ENCODE assay signal across 14 cellular contexts in genomic region chr3:48426401-48426909, GRCh38. TPM values are rescaled to one million over a fixed set of nuclear protein-coding genes. Genes with fewer than 3 reads are reported as not detected.
DNase-seq lines count a peak whose midpoint lies in the region; ATAC-seq and TF ChIP-seq lines count a peak whose summit lies in the region.
"Had no signal": no experiment of that assay in that cellular context is flagged by ENCODE, and none has a peak within 500 bp of the region (broad histone marks: within the 10 kb centered on the region; RNA-seq: fewer than 3 reads in every experiment).

No MANE protein-coding gene starts in this region.

- H2BK5ac ChIP-seq in mesendoderm (ENCODE audit: low read length), result no peak overlapping the region

- H3K36me3 ChIP-seq in RWPE2 (ENCODE audit: low read depth) (peaks cover 55% of the 10 kb centered on the region), esophagus muscularis mucosa (peaks cover 0 to 29% (median 15%) of the 10 kb centered on the region in 4 donors), mesendoderm (ENCODE audit: control insufficient read depth, insufficient read depth, low read length) (peaks cover 1% of the 10 kb centered on the region), stomach (peaks cover 0 to 30% (median 24%) of the 10 kb centered on the region in 4 donors)
- no peaks in the 10 kb centered on the region for H3K36me3 ChIP-seq in naive thymus-derived CD4-positive, alpha-beta T cell (ENCODE audit: control insufficient read depth in 2 of 3, insufficient read depth in 3 of 3, low read length in 3 of 3)

- H4K5ac ChIP-seq in mesendoderm (ENCODE audit: low read length), result no peak overlapping the region

- H3K36me3 Mint-ChIP-seq in naive thymus-derived CD4-positive, alpha-beta T cell, result peaks cover 0 to 8% (median 0%) of the 10 kb centered on the region in 5 donors
- H3K36me3 Mint-ChIP-seq: CD8-positive, alpha-beta memory T cell had no signal

- H3K4me3 ChIP-seq in RWPE2 (ENCODE audit: severe bottlenecking) (no peak overlapping the region), esophagus muscularis mucosa (peak overlapping the region; percentile 77 to 92 (median 86)), mesendoderm (ENCODE audit: low read length) (no peak overlapping the region), stomach (peak overlapping the region in 2 of 4 donors; percentile 18 to 58)
- no peak overlapping the region for H3K4me3 ChIP-seq in naive thymus-derived CD4-positive, alpha-beta T cell (ENCODE audit: low read length)

- no peak overlapping the region for H2BK15ac ChIP-seq in mesendoderm (replicated peaks; ENCODE audit: low read depth)

- peaks cover 31% of the 10 kb centered on the region for H3K79me1 ChIP-seq in mesendoderm (ENCODE audit: low read length)

- H3K56ac ChIP-seq in mesendoderm (ENCODE audit: low read length), result peak overlapping the region; percentile 46

- no peak overlapping the region for H3K4me2 ChIP-seq in mesendoderm (ENCODE audit: low read length)

- H3K9ac ChIP-seq in mesendoderm (ENCODE audit: low read length), result peak overlapping the region; percentile 35

- WGBS in esophagus muscularis mucosa, result 14% methylated on average over 7 of the region's 11 CpGs
- no CpG with 5 or more reads among the region's 11 CpGs for WGBS in mesendoderm (ENCODE audit: extremely low coverage, insufficient coverage, low lambda C conversion rate)
- 39 to 59% (median 44%) methylated on average over 3 to 11 of the region's 11 CpGs for WGBS in stomach, 5 donors

- no peak overlapping the region for H3K27ac Mint-ChIP-seq in naive thymus-derived CD4-positive, alpha-beta T cell

- H4K8ac ChIP-seq in mesendoderm (ENCODE audit: low read depth, low read length), result no peak overlapping the region

- no peak for TF ChIP-seq EP300 in esophagus muscularis mucosa (IDR thresholded peaks at IDR 0.05)
- TF ChIP-seq EP300 in stomach (IDR thresholded peaks at IDR 0.05), result no peak

- H2AK5ac ChIP-seq in mesendoderm (ENCODE audit: low read length), result no peak overlapping the region

- CTCF ChIA-PET in naive thymus-derived CD4-positive, alpha-beta T cell (lab: Charles Lee), result interaction anchor here (1.0 kb wide), 1 partner anchor 9 kb away, joined by 3 read pairs; no protein-coding TSS in a partner anchor

- H3K4me1 ChIP-seq in RWPE2 (ENCODE audit: insufficient read depth, poor library complexity, severe bottlenecking) (peaks cover 30% of the 10 kb centered on the region), esophagus muscularis mucosa (peaks cover 54 to 89% (median 87%) of the 10 kb centered on the region in 4 donors), mesendoderm (ENCODE audit: control insufficient read depth, low read depth, low read length) (peaks cover 10% of the 10 kb centered on the region), stomach (peaks cover 57 to 87% (median 73%) of the 10 kb centered on the region in 4 donors)
- peaks cover 8 to 10% of the 10 kb centered on the region in 2 donors for H3K4me1 ChIP-seq in naive thymus-derived CD4-positive, alpha-beta T cell (ENCODE audit: control insufficient read depth in 2 of 2, insufficient read depth in 2 of 2, low read length in 2 of 2)

- peaks cover 51% of the 10 kb centered on the region for H3K79me2 ChIP-seq in mesendoderm (ENCODE audit: control insufficient read depth, insufficient read depth, low read length)

- POLR2A ChIA-PET in naive thymus-derived CD4-positive, alpha-beta T cell (lab: Charles Lee), result interaction anchor here (1.2 kb wide), 1 partner anchor 10 kb away, joined by 3 read pairs; no protein-coding TSS in a partner anchor

- peak overlapping the region; percentile 92 for H3K27ac ChIP-seq in RWPE2 (ENCODE audit: poor library complexity, severe bottlenecking)
- peak overlapping the region; percentile 93 to 99 (median 98) for H3K27ac ChIP-seq in esophagus muscularis mucosa (replicated peaks in 1 of 4)
- H3K27ac ChIP-seq in mesendoderm (ENCODE audit: low read depth, low read length), result no peak overlapping the region
- peak overlapping the region in 4 of 5 donors; percentile 92 to 97 (median 94) for H3K27ac ChIP-seq in stomach
- no peak overlapping the region for H3K27ac ChIP-seq in naive thymus-derived CD4-positive, alpha-beta T cell (ENCODE audit: low read depth, low read length)

- H3K9me3 ChIP-seq in RWPE2 (ENCODE audit: severe bottlenecking) (no peaks in the 10 kb centered on the region), esophagus muscularis mucosa (no peaks in the 10 kb centered on the region), stomach (no peaks in the 10 kb centered on the region)
- no peaks in the 10 kb centered on the region for H3K9me3 ChIP-seq in naive thymus-derived CD4-positive, alpha-beta T cell (ENCODE audit: control insufficient read depth in 2 of 3, low read length in 3 of 3)

- TF ChIP-seq CTCF in RWPE2 (IDR thresholded peaks at IDR 0.05; ENCODE audit: poor library complexity, severe bottlenecking) (no peak), esophagus muscularis mucosa (IDR thresholded peaks at IDR 0.05) (no peak), stomach (IDR thresholded peaks at IDR 0.05) (no peak)

- intact Hi-C loops in esophagus muscularis mucosa (cut with DNase I) (no loop called here), stomach (cut with DNase I; ENCODE audit: low total_unique reads) (no loop called here)
- intact Hi-C loops in naive thymus-derived CD4-positive, alpha-beta T cell (cut with micrococcal nuclease), result no loop called here

- no peak overlapping the region for H3K18ac ChIP-seq in mesendoderm (ENCODE audit: low read length)

- no peak for ATAC-seq in RWPE2 (ENCODE audit: low read depth)
- ATAC-seq in HG03442 (IDR thresholded peaks at IDR 0.05; ENCODE audit: unreplicated experiment), result no peak
- no peak for ATAC-seq in naive thymus-derived CD4-positive, alpha-beta T cell
- ATAC-seq in HG02981 (IDR thresholded peaks at IDR 0.05; ENCODE audit: unreplicated experiment), result no peak

- H3K27me3 ChIP-seq in RWPE2 (ENCODE audit: insufficient read depth, poor library complexity, severe bottlenecking) (no peaks in the 10 kb centered on the region), esophagus muscularis mucosa (no peaks in the 10 kb centered on the region), mesendoderm (ENCODE audit: insufficient read depth, low read length, poor library complexity) (no peaks in the 10 kb centered on the region), stomach (peaks cover 0 to 5% (median 0%) of the 10 kb centered on the region in 3 donors)
- H3K27me3 ChIP-seq in naive thymus-derived CD4-positive, alpha-beta T cell (ENCODE audit: control insufficient read depth in 2 of 2, insufficient read depth in 2 of 2, low read length in 2 of 2), result no peaks in the 10 kb centered on the region

- no peak overlapping the region for H3K4ac ChIP-seq in mesendoderm (ENCODE audit: low read depth, low read length)

- H3K27me3 Mint-ChIP-seq in naive thymus-derived CD4-positive, alpha-beta T cell, result peaks cover 0 to 30% (median 0%) of the 10 kb centered on the region in 5 donors

- no peak overlapping the region for H3K23ac ChIP-seq in mesendoderm (ENCODE audit: low read length)

- DNase-seq in RWPE2 (ENCODE audit: low spot score) (no peak), esophagus muscularis mucosa (ENCODE audit: extremely low spot score) (no peak), mesendoderm (no peak), stomach (no peak)
- no peak for DNase-seq in naive thymus-derived CD4-positive, alpha-beta T cell
- no peak for DNase-seq in stimulated activated naive CD4-positive, alpha-beta T cell (lab: John Stamatoyannopoulos, UW)
- DNase-seq: activated CD4-positive, alpha-beta T cell treated with anti-CD3 and anti-CD28 coated beads for 4 hours; activated naive CD4-positive, alpha-beta T cell treated with anti-CD3 and anti-CD28 coated beads, Interleukin-2, amount 50 U/mL, for 16 hours; CD8-positive, alpha-beta memory T cell; NCI-H1694 treated with DMSO at 0.1 percent for 48 hours; RPMI8226 had no signal

- peaks cover 0 to 2% (median 0%) of the 10 kb centered on the region in 11 donors for H3K9me3 Mint-ChIP-seq in naive thymus-derived CD4-positive, alpha-beta T cell
- H3K9me3 Mint-ChIP-seq: CD8-positive, alpha-beta memory T cell had no signal

- TF ChIP-seq POLR2A in esophagus muscularis mucosa (IDR thresholded peaks at IDR 0.05; ENCODE audit: low read depth) (no peak), stomach (IDR thresholded peaks at IDR 0.05) (no peak)

- peak overlapping the region in 1 of 10 donors; percentile 90 for H3K4me3 Mint-ChIP-seq in naive thymus-derived CD4-positive, alpha-beta T cell

- H2BK120ac ChIP-seq in mesendoderm (ENCODE audit: low read depth, low read length), result no peak overlapping the region

- H3K4me1 Mint-ChIP-seq in naive thymus-derived CD4-positive, alpha-beta T cell, result peaks cover 0 to 13% (median 0%) of the 10 kb centered on the region in 7 donors

RNA-seq across cellular contexts. Expression of gene PLXNB1, which starts 3.4 kb away (rescaled TPM):
- total RNA-seq in esophagus muscularis mucosa (100 to 1,000 TPM; 120 to 200 (median 152) TPM), stomach (100 to 1,000 TPM in 4 of 5 donors, 10 to 100 TPM in 1; 86.7 to 874 (median 314) TPM)
- 58.6 TPM for polyA plus RNA-seq in mesendoderm (2013, experiment 1 of 2)
- polyA plus RNA-seq in mesendoderm (2013, experiment 2 of 2), result 54.5 TPM
- 100 to 1,000 TPM in 1 of 3 donors, 10 to 100 TPM in 2; 13.9 to 157 (median 45.0) TPM for polyA plus RNA-seq in stomach
- total RNA-seq in naive thymus-derived CD4-positive, alpha-beta T cell, result 1 to 10 TPM in 4 of 5 experiments, under 1 TPM in 1; 0.79 to 3.3 (median 2.7) TPM
- not detected for polyA plus RNA-seq in naive thymus-derived CD4-positive, alpha-beta T cell

RNA-seq across cellular contexts. Expression of gene CCDC51, which starts 13.5 kb away (rescaled TPM):
- total RNA-seq in esophagus muscularis mucosa (10 to 100 TPM; 15.6 to 26.6 (median 23.0) TPM), stomach (10 to 100 TPM in 1 of 5 donors, 1 to 10 TPM in 4; 1.8 to 12.5 (median 7.1) TPM)
- 17.5 TPM for polyA plus RNA-seq in mesendoderm (2013, experiment 1 of 2)
- 16.4 TPM for polyA plus RNA-seq in mesendoderm (2013, experiment 2 of 2)
- polyA plus RNA-seq in stomach, result 10 to 100 TPM in 1 of 3 donors, 1 to 10 TPM in 2; 6.0 to 10.3 (median 9.5) TPM
- 10 to 100 TPM in 1 of 5 experiments, 1 to 10 TPM in 4; 3.6 to 16.5 (median 5.0) TPM for total RNA-seq in naive thymus-derived CD4-positive, alpha-beta T cell
- 10 to 100 TPM; 10.2 to 14.3 TPM for polyA plus RNA-seq in naive thymus-derived CD4-positive, alpha-beta T cell

RNA-seq across cellular contexts. Expression of gene TMA7, which starts 13.6 kb away (rescaled TPM):
- 100 to 1,000 TPM; 167 to 270 (median 205) TPM for total RNA-seq in esophagus muscularis mucosa
- polyA plus RNA-seq in mesendoderm (2013, experiment 1 of 2), result 1,066 TPM
- 1,068 TPM for polyA plus RNA-seq in mesendoderm (2013, experiment 2 of 2)
- 100 to 1,000 TPM; 107 to 298 (median 230) TPM for total RNA-seq in stomach
- polyA plus RNA-seq in stomach, result 100 to 1,000 TPM; 644 to 702 (median 660) TPM
- 100 to 1,000 TPM; 193 to 278 (median 236) TPM for total RNA-seq in naive thymus-derived CD4-positive, alpha-beta T cell
- 100 to 1,000 TPM; 512 to 752 TPM for polyA plus RNA-seq in naive thymus-derived CD4-positive, alpha-beta T cell

RNA-seq across cellular contexts. Expression of gene ATRIP, which starts 20.1 kb away (rescaled TPM):
- total RNA-seq in esophagus muscularis mucosa (1 to 10 TPM; 4.2 to 8.5 (median 5.3) TPM), stomach (10 to 100 TPM in 2 of 5 donors, 1 to 10 TPM in 3; 2.3 to 34.4 (median 5.5) TPM)
- polyA plus RNA-seq in mesendoderm (2013, experiment 1 of 2), result 15.5 TPM
- polyA plus RNA-seq in mesendoderm (2013, experiment 2 of 2), result 16.0 TPM
- 1 to 10 TPM; 2.9 to 5.8 (median 3.2) TPM for polyA plus RNA-seq in stomach
- 10 to 100 TPM in 3 of 5 experiments, 1 to 10 TPM in 2; 7.9 to 14.2 (median 12.5) TPM for total RNA-seq in naive thymus-derived CD4-positive, alpha-beta T cell
- 10 to 100 TPM; 10.7 to 16.2 TPM for polyA plus RNA-seq in naive thymus-derived CD4-positive, alpha-beta T cell

RNA-seq across cellular contexts. Expression of gene FBXW12, which starts 54.4 kb away (rescaled TPM):
- total RNA-seq in esophagus muscularis mucosa (under 1 TPM in 1 of 4 donors, not detected in 3; 0.65 TPM), stomach (not detected)
- 0.03 TPM for polyA plus RNA-seq in mesendoderm (2013, experiment 1 of 2)
- polyA plus RNA-seq in mesendoderm (2013, experiment 2 of 2), result 0.08 TPM
- polyA plus RNA-seq in stomach, result not detected
- not detected for total RNA-seq in naive thymus-derived CD4-positive, alpha-beta T cell
- polyA plus RNA-seq in naive thymus-derived CD4-positive, alpha-beta T cell, result not detected
- total RNA-seq: CD8-positive, alpha-beta memory T cell; mononuclear cell had no signal
- polyA plus RNA-seq: CD8-positive, alpha-beta memory T cell had no signal

Comparison
In these comparisons a context has a peak if more than half of its experiments do, and no peak if none do; other contexts are left out.
1. H3K27ac ChIP-seq: peak in RWPE2 (single experiment), esophagus muscularis mucosa (4 of 4) and stomach (4 of 5); none in mesendoderm (single experiment) and naive thymus-derived CD4-positive, alpha-beta T cell (single experiment).
2. H3K4me3 ChIP-seq: peak in esophagus muscularis mucosa (4 of 4); none in RWPE2 (single experiment), mesendoderm (single experiment) and naive thymus-derived CD4-positive, alpha-beta T cell (single experiment).
3. RNA of gene PLXNB1, which starts 3.4 kb away (total RNA-seq): 86.7 to 874 TPM in stomach and 120 to 200 TPM in esophagus muscularis mucosa; 0.79 to 3.3 TPM in naive thymus-derived CD4-positive, alpha-beta T cell; every median in the first group is over 10 times any median in the second.